In the genomic region with DNA sequence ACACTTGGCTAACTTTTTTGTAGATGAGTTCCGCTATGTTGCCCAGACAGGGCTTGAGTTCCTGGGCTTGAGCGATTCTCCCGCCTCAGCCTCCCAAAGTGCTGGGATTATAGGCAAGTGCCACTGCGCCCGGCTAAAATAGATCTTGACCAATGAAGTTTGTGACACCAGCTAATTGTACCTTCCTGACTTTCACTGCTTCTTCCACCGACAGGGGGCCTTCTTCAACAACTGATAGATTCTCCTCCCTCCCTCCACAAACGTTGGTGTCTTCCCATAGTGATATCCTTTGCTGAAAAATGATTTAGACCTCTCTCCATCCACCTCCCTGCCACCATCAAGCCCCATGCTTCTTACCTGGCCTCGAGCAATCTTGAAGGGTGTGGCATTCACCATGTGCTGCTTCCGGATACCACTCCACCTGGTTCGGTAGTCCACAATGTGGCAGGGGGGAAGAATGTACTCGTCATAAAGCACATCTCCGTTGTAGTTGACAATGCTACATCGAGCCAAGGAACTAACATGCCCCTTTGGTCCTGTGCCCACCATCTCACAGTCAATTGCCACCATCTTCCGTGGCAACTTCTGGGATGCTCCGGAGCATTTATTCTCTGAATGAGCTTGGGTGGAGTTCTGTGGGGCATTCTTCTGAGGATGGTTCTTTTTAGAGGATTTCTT, we compare ENCODE assay signal across 8 cellular contexts.
DNase-seq lines count a peak whose midpoint lies in the region; ATAC-seq lines count a peak whose summit lies in the region.

No MANE protein-coding gene starts in this region.

- H3K27me3 ChIP-seq in iPS-18a (ENCODE audit: control insufficient read depth, insufficient read depth, low read length): no peaks in the 10 kb centered on the region

- H3K27ac ChIP-seq in iPS-18a (ENCODE audit: low read length): no peak overlapping the region

- H3K4me3 ChIP-seq in iPS-18a (ENCODE audit: low read length): peak overlapping the region; percentile 56

- no peaks in the 10 kb centered on the region for H3K9me3 ChIP-seq in iPS-18a (ENCODE audit: control insufficient read depth, low read depth, low read length)

- H3K9ac ChIP-seq in iPS-18a (ENCODE audit: low read length): no peak overlapping the region

- ATAC-seq in HG03159 (IDR thresholded peaks at IDR 0.05; ENCODE audit: unreplicated experiment) (no peak), HG02763 (IDR thresholded peaks at IDR 0.05; ENCODE audit: unreplicated experiment) (no peak)

- H3K36me3 ChIP-seq in iPS-18a (ENCODE audit: control insufficient read depth, low read depth, low read length): peaks cover 35% of the 10 kb centered on the region

- DNase-seq in D341Med (ENCODE audit: low spot score): peak; percentile 70
- DNase-seq in HUDEP-2 (lab: John Stamatoyannopoulos, UW; ENCODE audit: unreplicated experiment in 76 of 76): peak in 67 of 76 experiments; percentile 9 to 85 (median 54)
- peak; percentile 29 for DNase-seq in OCI-M2 (lab: John Stamatoyannopoulos, UW; ENCODE audit: unreplicated experiment)
- peak; percentile 58 for DNase-seq in activated naive CD4-positive, alpha-beta T cell treated with anti-CD3 and anti-CD28 coated beads, Interleukin-2, amount 50 U/mL, for 16 hours
- DNase-seq in stimulated activated CD4-positive, alpha-beta T cell treated with anti-CD3 and anti-CD28 coated beads, Interleukin-2, amount 100 ng/mL, for 48 hours: peak; percentile 53 to 64

- H3K4me1 ChIP-seq in iPS-18a (ENCODE audit: control insufficient read depth, low read depth, low read length): peaks cover 20% of the 10 kb centered on the region
